Comparison of ENCODE assay signal across 12 cellular contexts in genomic region chr14:32897724-32898064, GRCh38. TPM values are rescaled to one million over a fixed set of nuclear protein-coding genes. Genes with fewer than 3 reads are reported as not detected.
DNase-seq lines count a peak whose midpoint lies in the region; ATAC-seq and TF ChIP-seq lines count a peak whose summit lies in the region.
"Had no signal": no experiment of that assay in that cellular context is flagged by ENCODE, and none has a peak within 500 bp of the region (broad histone marks: within the 10 kb centered on the region; RNA-seq: fewer than 3 reads in every experiment).

No MANE protein-coding gene starts in this region.

- H3K9me2 ChIP-seq in GM23338 (ENCODE audit: insufficient read depth) = no peaks in the 10 kb centered on the region

- H3K9me3 ChIP-seq in skeletal muscle satellite cell (replicated peaks; ENCODE audit: low read length) = no peaks in the 10 kb centered on the region

- no peaks in the 10 kb centered on the region for H3F3A ChIP-seq in GM23338 (replicated peaks; ENCODE audit: low read depth)

- no peak overlapping the region for H3K4me3 Mint-ChIP-seq in GM23338
- peak overlapping the region; percentile 61 for H3K4me3 Mint-ChIP-seq in activated T-helper 1 cell treated with anti-CD3 and anti-CD28 coated beads, Interleukin-12 subunit alpha, Interleukin-12 subunit beta, Interleukin-2, Interleukin-4 antibody, amounts not matched to agents 30 ng/mL and 10 ng/mL and 1 ng/mL, durations not matched to agents 14 hours and 24 hours and 36 hours

- ATAC-seq in GM23338 (no peak), left ventricle myocardium superior (peak; percentile 14), HG03571 (IDR thresholded peaks at IDR 0.05; ENCODE audit: unreplicated experiment) (no peak)
- ATAC-seq: esophagus mucosa had no signal

- H3K4me2 ChIP-seq in GM23338 = no peak overlapping the region
- peak overlapping the region; percentile 81 for H3K4me2 ChIP-seq in skeletal muscle satellite cell (ENCODE audit: low read length)

- H3K9ac ChIP-seq in skeletal muscle satellite cell (ENCODE audit: low read depth, low read length) = peak overlapping the region; percentile 78

- DNase-seq in GM23338 (ENCODE audit: low spot score) (no peak), left ventricle myocardium superior (no peak), midbrain (lab: John Stamatoyannopoulos, UW) (no peak)
- no peak for DNase-seq in activated T-helper 1 cell treated with anti-CD3 and anti-CD28 coated beads, Interleukin-12 subunit alpha, Interleukin-12 subunit beta, Interleukin-2, Interleukin-4 antibody, amounts not matched to agents 30 ng/mL and 10 ng/mL and 1 ng/mL, durations not matched to agents 14 hours and 24 hours and 36 hours (ENCODE audit: low spot score)
- DNase-seq in stimulated activated naive CD4-positive, alpha-beta T cell treated with Interleukin-2 at 50 U/mL for 16 hours (lab: John Stamatoyannopoulos, UW) = no peak
- DNase-seq in activated naive CD4-positive, alpha-beta T cell (lab: John Stamatoyannopoulos, UW) = no peak
- DNase-seq: activated T-cell treated with anti-CD3 and anti-CD28 coated beads, Interleukin-2, amount 50 U/mL, for 24 hours; naive B cell; NCI-H1092 had no signal

- H3K79me2 ChIP-seq in GM23338 (replicated peaks; ENCODE audit: insufficient read depth) = no peaks in the 10 kb centered on the region

- no peaks in the 10 kb centered on the region for H3K36me3 ChIP-seq in GM23338 (ENCODE audit: insufficient read depth)
- no peaks in the 10 kb centered on the region for H3K36me3 ChIP-seq in skeletal muscle satellite cell (ENCODE audit: insufficient read depth, low read length)

- H3K27ac ChIP-seq in GM23338 (ENCODE audit: low read depth) = no peak overlapping the region

- peak overlapping the region; percentile 63 for H2AFZ ChIP-seq in GM23338

- no peaks in the 10 kb centered on the region for H3K27me3 ChIP-seq in GM23338 (ENCODE audit: insufficient read depth)
- no peaks in the 10 kb centered on the region for H3K27me3 ChIP-seq in skeletal muscle satellite cell (ENCODE audit: control insufficient read depth, insufficient read depth, low read length)

- no peaks in the 10 kb centered on the region for H3K9me3 Mint-ChIP-seq in GM23338
- H3K9me3 Mint-ChIP-seq in activated T-helper 1 cell treated with anti-CD3 and anti-CD28 coated beads, Interleukin-12 subunit alpha, Interleukin-12 subunit beta, Interleukin-2, Interleukin-4 antibody, amounts not matched to agents 30 ng/mL and 10 ng/mL and 1 ng/mL, durations not matched to agents 14 hours and 24 hours and 36 hours = no peaks in the 10 kb centered on the region
- H3K9me3 Mint-ChIP-seq: activated T-cell treated with anti-CD3 and anti-CD28 coated beads, Interleukin-2, amount 50 U/mL, for 24 hours had no signal

- H3K36me3 Mint-ChIP-seq in GM23338 (ENCODE audit: low read depth) = no peaks in the 10 kb centered on the region
- H3K36me3 Mint-ChIP-seq in activated T-helper 1 cell treated with anti-CD3 and anti-CD28 coated beads, Interleukin-12 subunit alpha, Interleukin-12 subunit beta, Interleukin-2, Interleukin-4 antibody, amounts not matched to agents 30 ng/mL and 10 ng/mL and 1 ng/mL, durations not matched to agents 14 hours and 24 hours and 36 hours (ENCODE audit: low read depth) = no peaks in the 10 kb centered on the region
- H3K36me3 Mint-ChIP-seq: naive B cell had no signal

- no peaks in the 10 kb centered on the region for H4K20me1 ChIP-seq in GM23338 (replicated peaks; ENCODE audit: insufficient read depth)

- peaks cover 6% of the 10 kb centered on the region; the same call in 2 of the 3 replicates for H3K4me1 Mint-ChIP-seq in GM23338
- H3K4me1 Mint-ChIP-seq in activated T-helper 1 cell treated with anti-CD3 and anti-CD28 coated beads, Interleukin-12 subunit alpha, Interleukin-12 subunit beta, Interleukin-2, Interleukin-4 antibody, amounts not matched to agents 30 ng/mL and 10 ng/mL and 1 ng/mL, durations not matched to agents 14 hours and 24 hours and 36 hours (ENCODE audit: low read depth) = peaks cover 15% of the 10 kb centered on the region

- no peaks in the 10 kb centered on the region for H3K4me1 ChIP-seq in GM23338 (ENCODE audit: insufficient read depth)
- H3K4me1 ChIP-seq in skeletal muscle satellite cell (ENCODE audit: control insufficient read depth, insufficient read depth, low read length) = peaks cover 2% of the 10 kb centered on the region

- no peak for TF ChIP-seq CTCF in GM23338 (conservative IDR thresholded peaks at IDR 0.05; ENCODE audit: low read depth in 2 of 2)

- intact Hi-C loops in activated T-helper 1 cell treated with anti-CD3 and anti-CD28 coated beads, Interleukin-12 subunit alpha, Interleukin-12 subunit beta, Interleukin-2, Interleukin-4 antibody, amounts not matched to agents 30 ng/mL and 10 ng/mL and 1 ng/mL, durations not matched to agents 14 hours and 24 hours and 36 hours (cut with micrococcal nuclease) = no loop called here
- intact Hi-C loops in left ventricle myocardium superior (cut with micrococcal nuclease) = no loop called here

- peak overlapping the region; percentile 23; the same call in 1 of the 2 replicates for H3K27ac Mint-ChIP-seq in GM23338
- H3K27ac Mint-ChIP-seq in activated T-helper 1 cell treated with anti-CD3 and anti-CD28 coated beads, Interleukin-12 subunit alpha, Interleukin-12 subunit beta, Interleukin-2, Interleukin-4 antibody, amounts not matched to agents 30 ng/mL and 10 ng/mL and 1 ng/mL, durations not matched to agents 14 hours and 24 hours and 36 hours = no peak overlapping the region

- no peak overlapping the region for H3K4me3 ChIP-seq in GM23338
- peak overlapping the region; percentile 74 for H3K4me3 ChIP-seq in skeletal muscle satellite cell (ENCODE audit: low read length)

- H3K27me3 Mint-ChIP-seq in GM23338 (ENCODE audit: insufficient read depth, low read depth, poor library complexity) = no peaks in the 10 kb centered on the region
- H3K27me3 Mint-ChIP-seq in activated T-helper 1 cell treated with anti-CD3 and anti-CD28 coated beads, Interleukin-12 subunit alpha, Interleukin-12 subunit beta, Interleukin-2, Interleukin-4 antibody, amounts not matched to agents 30 ng/mL and 10 ng/mL and 1 ng/mL, durations not matched to agents 14 hours and 24 hours and 36 hours (ENCODE audit: insufficient read depth) = no peaks in the 10 kb centered on the region
- H3K27me3 Mint-ChIP-seq: activated T-cell treated with anti-CD3 and anti-CD28 coated beads, Interleukin-2, amount 50 U/mL, for 24 hours; naive B cell had no signal

TF ChIP-seq in GM23338, 12 proteins besides CTCF, POLR2A, EP300 and RAD21 (continues in another document):
- TF ChIP-seq EZH2phosphoT487 (IDR thresholded peaks at IDR 0.05; ENCODE audit: unreplicated experiment) (no peak), JUNB (IDR thresholded peaks at IDR 0.05; ENCODE audit: unreplicated experiment) (no peak), ETS1 (IDR thresholded peaks at IDR 0.05) (no peak)

RNA-seq across cellular contexts. Expression of gene NPAS3, which starts 41.0 kb away (rescaled TPM):
- 0.08 and 0.17 TPM in 2 replicates for total RNA-seq in GM23338 (2014; rRNA removed; shearing (Covaris generic))
- polyA plus RNA-seq in GM23338 (2016; fragmentation: Nextera tagmentation; extraction: Ambion mirVana) = 0.17 and 0.19 TPM in 2 replicates
- not detected in 2 replicates for total RNA-seq in activated T-helper 1 cell treated with anti-CD3 and anti-CD28 coated beads, Interleukin-12 subunit alpha, Interleukin-12 subunit beta, Interleukin-2, Interleukin-4 antibody, amounts not matched to agents 30 ng/mL and 10 ng/mL and 1 ng/mL, durations not matched to agents 14 hours and 24 hours and 36 hours
- 1.1 TPM for total RNA-seq in left ventricle myocardium superior
- total RNA-seq in skeletal muscle satellite cell (2012; rRNA removed) = 1.0 and 1.5 TPM in 2 replicates
